8 cellular contexts compared by ENCODE assay signal in genomic region chr1:12167493-12168429, GRCh38. TPM values are rescaled to one million over a fixed set of nuclear protein-coding genes. Genes with fewer than 3 reads are reported as not detected.
A peak's percentile ranks its signal among the peaks of the same experiment; 100 is the strongest.
DNase-seq lines count a peak whose midpoint lies in the region; ATAC-seq and TF ChIP-seq lines count a peak whose summit lies in the region.

No MANE protein-coding gene starts in this region.

- H3K27me3 Mint-ChIP-seq in T-cell: no peaks in the 10 kb centered on the region

- no peak for TF ChIP-seq CTCF in esophagus squamous epithelium (IDR thresholded peaks at IDR 0.05)

- peak; percentile 16 to 39 (median 29) for ATAC-seq in T-cell (replicated peaks in 1 of 4)
- no peak for ATAC-seq in HG02981 (IDR thresholded peaks at IDR 0.05; ENCODE audit: unreplicated experiment)

- peak overlapping the region; percentile 65 to 84 (median 83) for H3K9ac ChIP-seq in skeletal muscle tissue (ENCODE audit: low read depth in 1 of 3, low read length in 3 of 3)

- intact Hi-C loops in esophagus squamous epithelium (cut with DNase I): no loop called here

- DNase-seq in stimulated activated CD4-positive, alpha-beta T cell treated with anti-CD3 and anti-CD28 coated beads, Interleukin-15, amount 100 ng/mL, for 24 hours: peak; percentile 47
- no peak for DNase-seq in stimulated activated CD4-positive, alpha-beta T cell treated with anti-CD3 and anti-CD28 coated beads, Interleukin-4, amount 100 ng/mL, for 24 hours
- DNase-seq in T-cell (peak in 4 of 34 experiments; percentile 21 to 40 (median 31)), esophagus squamous epithelium (lab: John Stamatoyannopoulos, UW) (no peak), GDM1 (lab: John Stamatoyannopoulos, UW) (no peak), inferior parietal cortex (ENCODE audit: extremely low spot score) (no peak)

- peak overlapping the region; percentile 52 to 94 (median 80) for H3K4me3 ChIP-seq in esophagus squamous epithelium
- H3K4me3 ChIP-seq in skeletal muscle tissue (ENCODE audit: low read length in 3 of 3): peak overlapping the region; percentile 75 to 76 (median 75)

- CTCF ChIA-PET in T-cell (lab: Charles Lee): interaction anchor here (0.5 to 1.6 kb wide), 2 partner anchors 11 to 20 kb away, joined by 3 to 8 read pairs; no protein-coding TSS in a partner anchor

- H3K9me3 ChIP-seq in esophagus squamous epithelium (no peaks in the 10 kb centered on the region), skeletal muscle tissue (ENCODE audit: control insufficient read depth in 3 of 3, low read length in 3 of 3) (no peaks in the 10 kb centered on the region)

- H3K36me3 ChIP-seq in esophagus squamous epithelium: no peaks in the 10 kb centered on the region
- no peaks in the 10 kb centered on the region for H3K36me3 ChIP-seq in skeletal muscle tissue (ENCODE audit: control insufficient read depth in 3 of 3, insufficient read depth in 3 of 3, low read length in 3 of 3)

- H3K27me3 ChIP-seq in esophagus squamous epithelium (peaks cover 0 to 51% (median 2%) of the 10 kb centered on the region in 4 donors), skeletal muscle tissue (ENCODE audit: control insufficient read depth in 3 of 3, insufficient read depth in 3 of 3, low read length in 3 of 3) (no peaks in the 10 kb centered on the region)

- 13 to 28% methylated on average over 20 to 25 of the region's 33 CpGs for WGBS in esophagus squamous epithelium, 2 donors

- H3K4me3 Mint-ChIP-seq in T-cell: peak overlapping the region; percentile 97 to 100 (median 100)

- H3K27ac Mint-ChIP-seq in T-cell: peak overlapping the region; percentile 100

- H3K27ac ChIP-seq in esophagus squamous epithelium (peak overlapping the region; percentile 77 to 93 (median 86)), skeletal muscle tissue (ENCODE audit: low read depth, low read length) (peak overlapping the region; percentile 83)

- TF ChIP-seq POLR2A in esophagus squamous epithelium (IDR thresholded peaks at IDR 0.05): no peak

- H3K4me1 Mint-ChIP-seq in T-cell: peaks cover 64 to 77% (median 70%) of the 10 kb centered on the region in 3 donors

- H3K4me1 ChIP-seq in esophagus squamous epithelium (peaks cover 7 to 87% (median 24%) of the 10 kb centered on the region in 3 donors), skeletal muscle tissue (ENCODE audit: control insufficient read depth in 3 of 3, insufficient read depth in 3 of 3, low read length in 3 of 3) (peaks cover 22 to 64% (median 47%) of the 10 kb centered on the region in 3 donors)

- peaks cover 0 to 4% (median 0%) of the 10 kb centered on the region in 3 donors for H3K9me3 Mint-ChIP-seq in T-cell

- POLR2A ChIA-PET in T-cell (lab: Charles Lee): interaction anchor here in 1 of 2 donors (0.5 to 0.7 kb wide), 2 partner anchors 10 to 30 kb away, joined by 3 read pairs; no protein-coding TSS in a partner anchor

- H3K36me3 Mint-ChIP-seq in T-cell: peaks cover 18% of the 10 kb centered on the region

RNA-seq across cellular contexts. Expression of gene TNFRSF1B, which starts 1.0 kb away (rescaled TPM):
- total RNA-seq in T-cell: 100 to 1,000 TPM in 2 of 5 donors, 10 to 100 TPM in 3; 55.0 to 130 (median 99.6) TPM
- 10 to 100 TPM in 2 of 4 donors, 1 to 10 TPM in 2; 2.1 to 17.5 (median 10.3) TPM for total RNA-seq in esophagus squamous epithelium
- 9.9 TPM for total RNA-seq in skeletal muscle tissue
